Comparison of ENCODE assay signal across 32 cellular contexts in the genomic region with DNA sequence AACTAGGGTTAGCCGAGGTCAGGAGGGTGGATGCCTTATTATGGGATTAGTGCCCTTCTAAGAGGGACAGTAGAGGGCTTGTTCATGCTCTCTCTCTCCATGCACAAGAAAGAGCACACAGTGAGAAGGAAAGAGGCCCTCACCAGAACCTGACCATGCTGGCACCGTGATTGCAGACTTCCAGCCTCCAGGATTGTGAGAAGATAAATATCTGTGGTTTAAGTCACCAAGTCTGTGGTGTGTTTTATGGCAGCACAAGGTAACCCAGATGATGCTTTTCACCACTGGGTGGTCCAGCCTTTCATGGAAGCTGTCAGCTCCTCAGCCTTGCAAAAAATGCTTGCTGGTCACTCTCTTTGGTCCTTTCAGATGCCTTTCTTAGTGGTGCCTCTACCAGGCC.
"Had no signal": no experiment of that assay in that cellular context is flagged by ENCODE, and none has a peak within 500 bp of the region (broad histone marks: within the 10 kb centered on the region; RNA-seq: fewer than 3 reads in every experiment).

No MANE protein-coding gene starts in this region.

- H3K4me1 ChIP-seq: adrenal gland, ascending aorta, body of pancreas, breast epithelium had no signal

- H3K4me3 ChIP-seq: adrenal gland, ascending aorta, body of pancreas, breast epithelium, cardiac muscle cell had no signal

- ATAC-seq: activated naive CD4-positive, alpha-beta T cell treated with anti-CD3 and anti-CD28 coated beads, Interleukin-2, amount 50 U/mL, for 72 hours; activated naive CD8-positive, alpha-beta T cell treated with anti-CD3 and anti-CD28 coated beads, Interleukin-2, amount 50 U/mL, for 24 hours; activated T-cell treated with anti-CD3 and anti-CD28 coated beads, Interleukin-2, amount 50 U/mL, for 4 hours; activated T-cell treated with anti-CD3 and anti-CD28 coated beads, Interleukin-2, amount 50 U/mL, for 72 hours; activated T-helper 17 cell treated with anti-CD3 and anti-CD28 coated beads, Interleukin-2, amount 50 U/mL, for 72 hours; body of pancreas had no signal

- H3K36me3 ChIP-seq: adrenal gland, ascending aorta, brain microvascular endothelial cell, breast epithelium, cardiac muscle cell had no signal

- DNase-seq: activated effector memory CD4-positive, alpha-beta T cell treated with anti-CD3 and anti-CD28 coated beads, Interleukin-2, amount 50 U/mL, for 16 hours; activated effector memory CD4-positive, alpha-beta T cell treated with Interleukin-2 at 50 U/mL for 16 hours; activated gamma-delta T cell; activated gamma-delta T cell treated with Interleukin-2 at 50 U/mL for 16 hours; activated naive CD4-positive, alpha-beta T cell; activated naive CD4-positive, alpha-beta T cell treated with anti-CD3 and anti-CD28 coated beads for 36 hours; activated naive CD4-positive, alpha-beta T cell treated with anti-CD3 and anti-CD28 coated beads, Interleukin-2, amount 10 ng/mL, durations not matched to agents 7 days and 5 days; activated naive CD4-positive, alpha-beta T cell treated with anti-CD3 and anti-CD28 coated beads, Interleukin-2, amount 50 U/mL, for 16 hours; activated naive CD4-positive, alpha-beta T cell treated with Interleukin-2 at 50 U/mL for 16 hours; activated naive CD8-positive, alpha-beta T cell treated with anti-CD3 and anti-CD28 coated beads for 36 hours; activated naive CD8-positive, alpha-beta T cell treated with anti-CD3 and anti-CD28 coated beads, Interleukin-2, amount 10 ng/mL, durations not matched to agents 7 days and 5 days; activated naive CD8-positive, alpha-beta T cell treated with anti-CD3 and anti-CD28 coated beads, Interleukin-2, amount 50 U/mL, for 24 hours; activated T-cell treated with anti-CD3 and anti-CD28 coated beads, Interleukin-2, amount 50 U/mL, for 1 hour; activated T-cell treated with anti-CD3 and anti-CD28 coated beads, Interleukin-2, amount 50 U/mL, for 24 hours; activated T-cell treated with anti-CD3 and anti-CD28 coated beads, Interleukin-2, amount 50 U/mL, for 4 hours; activated T-cell treated with anti-CD3 and anti-CD28 coated beads, Interleukin-2, amount 50 U/mL, for 48 hours; activated T-cell treated with anti-CD3 and anti-CD28 coated beads, Interleukin-2, amount 50 U/mL, for 72 hours; adrenal gland; amniotic stem cell; amygdala; anterior cingulate cortex; aorta; body of pancreas; brain microvascular endothelial cell; caudate nucleus; central memory CD4-positive, alpha-beta T cell; cerebellar nuclear complex had no signal

- H3K9me3 ChIP-seq: adrenal gland, ascending aorta, body of pancreas, breast epithelium had no signal

- H3K27me3 ChIP-seq: adrenal gland, ascending aorta, body of pancreas, brain microvascular endothelial cell, breast epithelium, cardiac muscle cell had no signal

- H3K27ac ChIP-seq: adrenal gland, ascending aorta, body of pancreas, brain microvascular endothelial cell, breast epithelium, cardiac muscle cell had no signal
